Comparison of ENCODE assay signal across 14 cellular contexts in the genomic region with DNA sequence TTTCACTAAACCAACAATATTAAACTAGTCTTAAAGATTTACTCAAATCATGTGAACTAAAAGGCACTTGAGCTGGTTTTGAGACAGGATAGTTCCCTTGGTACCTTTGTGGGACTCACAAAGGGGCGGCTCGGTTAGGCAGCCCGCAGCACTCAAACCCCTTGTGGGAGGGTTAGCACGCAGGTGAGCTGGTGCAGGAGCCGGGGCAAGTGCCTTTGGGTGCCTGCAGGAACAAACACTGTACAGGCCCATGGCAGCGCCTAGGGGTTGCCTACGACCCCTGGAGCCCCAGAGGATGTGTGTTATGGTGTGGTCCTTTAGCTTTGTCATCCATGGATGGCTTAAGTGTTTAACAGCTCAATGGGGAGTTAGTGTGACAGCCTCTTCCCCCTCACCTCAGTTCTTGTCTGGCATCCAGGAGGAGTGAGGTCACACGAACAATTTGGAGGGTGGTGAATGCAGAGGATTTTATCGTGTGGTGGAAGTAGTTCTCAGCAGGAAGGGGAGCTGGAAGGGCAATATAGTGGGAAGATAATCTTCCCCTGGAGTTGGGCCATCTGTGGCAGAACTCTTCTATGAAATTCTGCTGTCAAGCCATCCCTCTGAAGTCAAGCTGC.
"Had no signal": no experiment of that assay in that cellular context is flagged by ENCODE, and none has a peak within 500 bp of the region (broad histone marks: within the 10 kb centered on the region; RNA-seq: fewer than 3 reads in every experiment).

No MANE protein-coding gene starts in this region.

- H3K27me3 ChIP-seq: breast epithelium, left lung, neural progenitor cell, tibial nerve had no signal

- H3K36me3 ChIP-seq: breast epithelium, left lung, neural progenitor cell, tibial nerve had no signal

- H2AFZ ChIP-seq: neural progenitor cell, parathyroid adenoma had no signal

- H3K4me2 ChIP-seq: neural progenitor cell had no signal

- H3K9ac ChIP-seq: neural progenitor cell, parathyroid adenoma had no signal

- DNase-seq: activated CD4-positive, alpha-beta T cell treated with anti-CD3 and anti-CD28 coated beads for 48 hours; activated CD8-positive, alpha-beta memory T cell treated with anti-CD3 and anti-CD28 coated beads, Interleukin-2, amount 50 U/mL, for 48 hours; activated CD8-positive, alpha-beta T cell treated with anti-CD3 and anti-CD28 coated beads, Interleukin-2, amount 10 ng/mL, durations not matched to agents 7 days and 5 days; activated naive CD8-positive, alpha-beta T cell treated with anti-CD3 and anti-CD28 coated beads, Interleukin-2, amount 10 ng/mL, durations not matched to agents 7 days and 5 days; anterior cingulate cortex; dorsolateral prefrontal cortex; small intestine; T1000 had no signal

- H3K9me3 ChIP-seq: breast epithelium, left lung, tibial nerve had no signal

- H3K4me1 ChIP-seq: breast epithelium had no signal

- H3K27ac ChIP-seq: breast epithelium, dorsolateral prefrontal cortex, left lung, neural progenitor cell, parathyroid adenoma, tibial nerve had no signal

- H3K4me3 ChIP-seq: breast epithelium, dorsolateral prefrontal cortex, left lung, neural progenitor cell, tibial nerve had no signal

- ATAC-seq: activated CD8-positive, alpha-beta T cell treated with anti-CD3 and anti-CD28 coated beads, Interleukin-2, amount 10 ng/mL, durations not matched to agents 7 days and 5 days; esophagus mucosa; left lung had no signal
